In the genomic region with DNA sequence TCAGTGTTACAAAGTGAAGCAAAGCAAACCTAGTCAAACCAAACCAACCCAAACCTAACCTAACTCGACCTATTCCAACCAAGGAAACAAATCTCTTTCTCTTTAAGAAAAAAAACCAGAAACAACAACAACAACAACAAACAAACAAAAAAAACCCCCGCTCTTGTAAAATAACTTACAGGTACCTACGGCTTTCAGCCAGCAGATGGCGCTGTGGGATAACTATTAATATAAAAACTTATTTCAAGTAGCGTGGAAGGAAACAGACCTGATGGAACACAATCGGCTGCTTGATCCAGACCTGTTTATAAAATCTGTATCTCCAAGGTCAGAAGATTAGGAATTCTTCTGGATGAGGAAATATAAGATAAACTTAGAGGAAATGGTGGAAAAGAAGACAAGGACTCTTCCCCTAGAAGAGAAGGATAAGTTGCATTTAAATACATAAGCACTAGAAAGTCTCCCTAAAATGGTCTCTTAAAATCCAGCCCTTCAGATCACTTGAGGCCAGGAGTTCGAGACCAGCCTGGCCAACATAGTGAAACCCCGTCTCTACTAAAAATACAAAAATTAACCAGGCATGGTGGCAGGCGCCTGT, we compare ENCODE assay signal across 1 cellular context.
TF ChIP-seq lines count a peak whose summit lies in the region.

No MANE protein-coding gene starts in this region.

TF ChIP-seq in GM23338, 12 proteins besides CTCF, POLR2A, EP300 and RAD21 (continued from another document):
- TF ChIP-seq ZNF462 (CRISPR knock-in tag; IDR thresholded peaks at IDR 0.05) (no peak), EZH2phosphoT487 (IDR thresholded peaks at IDR 0.05; ENCODE audit: unreplicated experiment) (no peak), ZNF331 (CRISPR knock-in tag; IDR thresholded peaks at IDR 0.05; ENCODE audit: low read depth) (no peak)
